ENCODE assay signal across 9 cellular contexts in the genomic region with DNA sequence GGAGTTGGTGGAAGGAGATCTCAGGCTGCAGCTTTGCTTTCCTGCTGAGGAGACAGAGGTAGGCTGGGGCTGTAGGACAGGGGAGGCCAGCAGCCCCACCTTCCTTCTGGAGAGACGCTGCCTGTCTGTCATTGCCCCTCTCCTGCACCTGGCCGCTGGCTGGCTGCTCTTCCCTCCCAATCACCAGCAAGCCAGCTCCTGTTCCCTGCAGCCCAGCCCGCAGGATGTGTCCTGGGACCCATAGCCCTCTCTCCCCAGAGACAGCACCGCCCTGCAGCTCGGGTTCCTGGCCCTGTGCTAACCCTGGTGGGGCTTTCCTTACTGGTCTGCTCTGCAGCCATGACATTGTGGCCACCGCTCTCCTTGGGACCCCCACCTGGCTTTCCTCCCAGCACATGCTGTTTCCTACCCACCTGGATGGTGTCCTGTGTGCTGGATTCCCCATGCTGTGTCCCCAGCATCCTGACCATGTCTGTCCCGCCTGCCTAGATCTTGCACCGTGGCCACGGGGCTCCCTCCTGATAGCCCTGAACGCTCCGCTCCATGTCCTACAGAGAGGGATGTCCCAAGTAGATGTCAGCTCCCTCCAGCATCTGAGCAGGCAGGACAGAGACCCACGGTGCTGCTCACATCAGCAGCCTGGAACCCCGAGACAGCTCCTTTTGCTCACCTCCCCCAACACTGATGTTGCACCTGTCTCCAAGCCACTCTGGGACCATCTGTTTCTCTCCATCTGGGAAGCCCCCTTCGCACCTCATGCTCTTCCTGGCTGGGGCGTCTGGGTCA. TPM values are rescaled to one million over a fixed set of nuclear protein-coding genes. Genes with fewer than 3 reads are reported as not detected.
A peak's percentile ranks its signal among the peaks of the same experiment; 100 is the strongest.
DNase-seq lines count a peak whose midpoint lies in the region; ATAC-seq and TF ChIP-seq lines count a peak whose summit lies in the region.
"Had no signal": no experiment of that assay in that cellular context is flagged by ENCODE, and none has a peak within 500 bp of the region (broad histone marks: within the 10 kb centered on the region; RNA-seq: fewer than 3 reads in every experiment).

No MANE protein-coding gene starts in this region.

- no peak for TF ChIP-seq CTCF in hepatocyte (IDR thresholded peaks at IDR 0.05; ENCODE audit: poor library complexity)
- no peak for TF ChIP-seq CTCF in GM20000 (IDR thresholded peaks at IDR 0.05; ENCODE audit: extremely low read depth, missing control alignments)

- peak overlapping the region; percentile 67 for H3K4me3 Mint-ChIP-seq in activated CD4-positive, alpha-beta T cell treated with anti-CD3 and anti-CD28 coated beads for 36 hours
- H3K4me3 Mint-ChIP-seq in T-helper 17 cell = peak overlapping the region; percentile 76

- H3K27me3 ChIP-seq in hepatocyte (no peaks in the 10 kb centered on the region), skeletal muscle satellite cell (ENCODE audit: control insufficient read depth, insufficient read depth, low read length) (no peaks in the 10 kb centered on the region)

- H3K9me3 ChIP-seq in T-helper 17 cell (ENCODE audit: control insufficient read depth, low read length, poor library complexity, severe bottlenecking) (no peaks in the 10 kb centered on the region), hepatocyte (ENCODE audit: low read depth) (no peaks in the 10 kb centered on the region), skeletal muscle satellite cell (replicated peaks; ENCODE audit: low read length) (no peaks in the 10 kb centered on the region)
- H3K9me3 ChIP-seq: mucosa of descending colon had no signal

- WGBS in hepatocyte (ENCODE audit: low lambda C conversion rate, missing lambda C conversion rate) = 92% methylated on average over 14 of the region's 15 CpGs

- H3K27ac Mint-ChIP-seq in activated CD4-positive, alpha-beta T cell treated with anti-CD3 and anti-CD28 coated beads for 36 hours = no peak overlapping the region
- H3K27ac Mint-ChIP-seq in T-helper 17 cell = no peak overlapping the region

- H3K36me3 Mint-ChIP-seq in activated CD4-positive, alpha-beta T cell treated with anti-CD3 and anti-CD28 coated beads for 36 hours (ENCODE audit: low read depth) = peaks cover 21% of the 10 kb centered on the region
- peaks cover 2% of the 10 kb centered on the region for H3K36me3 Mint-ChIP-seq in T-helper 17 cell (ENCODE audit: low read depth)

- H2AFZ ChIP-seq in hepatocyte = no peak overlapping the region

- peaks cover 4% of the 10 kb centered on the region for H3K27me3 Mint-ChIP-seq in activated CD4-positive, alpha-beta T cell treated with anti-CD3 and anti-CD28 coated beads for 36 hours
- peaks cover 6% of the 10 kb centered on the region for H3K27me3 Mint-ChIP-seq in T-helper 17 cell

- ATAC-seq in activated CD4-positive, alpha-beta T cell treated with anti-CD3 and anti-CD28 coated beads for 36 hours = no peak
- ATAC-seq in T-helper 17 cell (no peak), GM21529 (IDR thresholded peaks at IDR 0.05; ENCODE audit: unreplicated experiment) (no peak)

- peak overlapping the region; percentile 90 for H3K9ac ChIP-seq in skeletal muscle satellite cell (ENCODE audit: low read depth, low read length)

- H3K79me2 ChIP-seq in hepatocyte = peaks cover 40% of the 10 kb centered on the region

- H3K4me1 Mint-ChIP-seq in activated CD4-positive, alpha-beta T cell treated with anti-CD3 and anti-CD28 coated beads for 36 hours = peaks cover 23% of the 10 kb centered on the region
- peaks cover 20% of the 10 kb centered on the region for H3K4me1 Mint-ChIP-seq in T-helper 17 cell

- H3K9me3 Mint-ChIP-seq in activated CD4-positive, alpha-beta T cell treated with anti-CD3 and anti-CD28 coated beads for 36 hours (ENCODE audit: low read depth) = no peaks in the 10 kb centered on the region

- H3K9me2 ChIP-seq in hepatocyte (replicated peaks; ENCODE audit: insufficient read depth) = no peaks in the 10 kb centered on the region

- H3K4me3 ChIP-seq in hepatocyte (no peak overlapping the region), skeletal muscle satellite cell (ENCODE audit: low read length) (peak overlapping the region; percentile 86)

- CTCF ChIA-PET in activated CD4-positive, alpha-beta T cell treated with anti-CD3 and anti-CD28 coated beads for 36 hours (lab: Charles Lee) = interaction anchor here (0.6 to 1.9 kb wide), 3 partner anchors 47 to 72 kb away, joined by 3 to 10 read pairs (median 3); no protein-coding TSS in a partner anchor

- H3K4me2 ChIP-seq in hepatocyte = peak overlapping the region; percentile 98
- H3K4me2 ChIP-seq in skeletal muscle satellite cell (ENCODE audit: low read length) = peak overlapping the region; percentile 98

- no peaks in the 10 kb centered on the region for H3K36me3 ChIP-seq in hepatocyte (replicated peaks; ENCODE audit: insufficient read depth, low read depth)
- no peaks in the 10 kb centered on the region for H3K36me3 ChIP-seq in skeletal muscle satellite cell (ENCODE audit: insufficient read depth, low read length)

- DNase-seq in activated CD4-positive, alpha-beta T cell treated with anti-CD3 and anti-CD28 coated beads for 36 hours = no peak
- no peak for DNase-seq in activated CD4-positive, alpha-beta T cell treated with anti-CD3 and anti-CD28 coated beads for 4 hours
- DNase-seq in T-helper 17 cell (no peak), hepatocyte (ENCODE audit: low spot score) (no peak), GM20000 (ENCODE audit: low spot score) (no peak), DMS79 (lab: John Stamatoyannopoulos, UW) (no peak)

- peaks cover 18% of the 10 kb centered on the region for H4K20me1 ChIP-seq in hepatocyte (ENCODE audit: insufficient read depth, poor library complexity, severe bottlenecking)

- POLR2A ChIA-PET in activated CD4-positive, alpha-beta T cell treated with anti-CD3 and anti-CD28 coated beads for 36 hours (lab: Charles Lee) = no interaction called here

- H3K4me1 ChIP-seq in hepatocyte (ENCODE audit: insufficient read depth) (peaks cover 18% of the 10 kb centered on the region), skeletal muscle satellite cell (ENCODE audit: control insufficient read depth, insufficient read depth, low read length) (peaks cover 36% of the 10 kb centered on the region)

- peak overlapping the region; percentile 58 for H3K27ac ChIP-seq in hepatocyte

- intact Hi-C loops in activated CD4-positive, alpha-beta T cell treated with anti-CD3 and anti-CD28 coated beads for 36 hours (cut with DNase I, micrococcal nuclease) = loop anchor here (1.0 to 5.0 kb wide), 6 partner anchors 20 to 326 kb away; a partner anchor contains a TSS

RNA-seq across cellular contexts. Expression of a gene that starts 1.2 kb away (rescaled TPM):
- 100 to 1,000 TPM; 136 to 152 TPM for total RNA-seq in activated CD4-positive, alpha-beta T cell treated with anti-CD3 and anti-CD28 coated beads for 36 hours
- 10 to 100 TPM; 99.0 to 99.7 TPM for total RNA-seq in T-helper 17 cell
- 33.3 and 48.1 TPM in 2 replicates for total RNA-seq in hepatocyte
- 52.7 and 72.4 TPM in 2 replicates for polyA plus RNA-seq in hepatocyte
- 41.7 and 55.8 TPM in 2 replicates for total RNA-seq in skeletal muscle satellite cell (2012; rRNA removed)

RNA-seq across cellular contexts. Expression of a gene that starts 20.1 kb away (rescaled TPM):
- total RNA-seq in activated CD4-positive, alpha-beta T cell treated with anti-CD3 and anti-CD28 coated beads for 36 hours = 1 to 10 TPM; 1.4 to 2.4 TPM
- total RNA-seq in T-helper 17 cell = 1 to 10 TPM in 1 of 2 donors, under 1 TPM in 1; 0.60 to 1.7 TPM
- total RNA-seq in hepatocyte = 0.52 TPM in 1 of 2 replicates, not detected in the other
- 0.76 and 1.2 TPM in 2 replicates for polyA plus RNA-seq in hepatocyte
- 0.22 and 0.25 TPM in 2 replicates for total RNA-seq in skeletal muscle satellite cell (2012; rRNA removed)

RNA-seq across cellular contexts. Expression of a gene that starts 56.2 kb away (rescaled TPM):
- 1 to 10 TPM; 1.1 to 1.2 TPM for total RNA-seq in activated CD4-positive, alpha-beta T cell treated with anti-CD3 and anti-CD28 coated beads for 36 hours
- 10 to 100 TPM; 51.6 to 58.8 TPM for total RNA-seq in T-helper 17 cell
- 8.3 and 11.3 TPM in 2 replicates for total RNA-seq in hepatocyte
- 29.1 and 45.6 TPM in 2 replicates for polyA plus RNA-seq in hepatocyte
- 29.7 and 60.7 TPM in 2 replicates for total RNA-seq in skeletal muscle satellite cell (2012; rRNA removed)
